ENCODE assay signal across 14 cellular contexts in genomic region chr3:29513236-29513635, GRCh38.
DNase-seq lines count a peak whose midpoint lies in the region; ATAC-seq, FAIRE-seq and TF ChIP-seq lines count a peak whose summit lies in the region.
"Had no signal": no experiment of that assay in that cellular context is flagged by ENCODE, and none has a peak within 500 bp of the region (broad histone marks: within the 10 kb centered on the region; RNA-seq: fewer than 3 reads in every experiment).

No MANE protein-coding gene starts in this region.

- intact Hi-C loops in ascending aorta (cut with DNase I), result no loop called here

- no peaks in the 10 kb centered on the region for H3K79me2 ChIP-seq in keratinocyte (ENCODE audit: control insufficient read depth, insufficient read depth, low read length)

- no peak overlapping the region for H3K9ac ChIP-seq in keratinocyte (ENCODE audit: control insufficient read depth, extremely low read depth, insufficient read depth, low read length)

- H3K9me1 ChIP-seq in keratinocyte (ENCODE audit: control insufficient read depth, extremely low read depth, insufficient read depth, low read length), result peaks cover 2% of the 10 kb centered on the region

- no peaks in the 10 kb centered on the region for H3K27me3 ChIP-seq in ascending aorta
- no peaks in the 10 kb centered on the region for H3K27me3 ChIP-seq in keratinocyte (ENCODE audit: control insufficient read depth, extremely low read depth, insufficient read depth, low read length)
- H3K27me3 ChIP-seq in thoracic aorta (replicated peaks; ENCODE audit: insufficient read depth), result no peaks in the 10 kb centered on the region

- FAIRE-seq in keratinocyte (lab: Jason Lieb, UNC), result no peak
- no peak for FAIRE-seq in GM19239 (lab: Jason Lieb, UNC)
- FAIRE-seq: GM18507 had no signal

- H4K20me1 ChIP-seq in keratinocyte (ENCODE audit: control insufficient read depth, extremely low read depth, insufficient read depth, low read length), result no peaks in the 10 kb centered on the region

- H3K27ac ChIP-seq in ascending aorta (peak overlapping the region; percentile 34 to 54), keratinocyte (ENCODE audit: control insufficient read depth, insufficient read depth, low read length) (no peak overlapping the region), thoracic aorta (peak overlapping the region in 1 of 2 donors; percentile 40)
- H3K27ac ChIP-seq: WERI-Rb-1 had no signal

- no peak overlapping the region for H3K4me2 ChIP-seq in keratinocyte (ENCODE audit: control insufficient read depth, extremely low read depth, insufficient read depth, low read depth, low read length)

- DNase-seq in M059J (ENCODE audit: low read depth) (peak; percentile 58), ascending aorta (ENCODE audit: low spot score in 2 of 2) (no peak), keratinocyte (ENCODE audit: low read depth, low spot score) (no peak), thoracic aorta (ENCODE audit: low spot score) (no peak), H4 (ENCODE audit: low spot score) (no peak), GM19239 (ENCODE audit: insufficient read length, low spot score) (no peak)
- DNase-seq: activated T-cell treated with anti-CD3 and anti-CD28 coated beads, Interleukin-2, amount 50 U/mL, for 4 hours; DMS 273 treated with DMSO at 0.1 percent for 48 hours; WERI-Rb-1 had no signal

- no peak for ATAC-seq in thoracic aorta (ENCODE audit: insufficient number of reproducible peaks, low FRiP score, low read depth)
- no peak for ATAC-seq in GM19023 (IDR thresholded peaks at IDR 0.05; ENCODE audit: unreplicated experiment)
- ATAC-seq in GM21390 (IDR thresholded peaks at IDR 0.05; ENCODE audit: unreplicated experiment), result no peak
- ATAC-seq: activated T-cell treated with anti-CD3 and anti-CD28 coated beads, Interleukin-2, amount 50 U/mL, for 4 hours had no signal

- no peaks in the 10 kb centered on the region for H3K9me3 ChIP-seq in ascending aorta
- no peaks in the 10 kb centered on the region for H3K9me3 ChIP-seq in keratinocyte (ENCODE audit: control insufficient read depth, low read depth, low read length)
- no peaks in the 10 kb centered on the region for H3K9me3 ChIP-seq in thoracic aorta

- no peaks in the 10 kb centered on the region for H3K36me3 ChIP-seq in ascending aorta
- H3K36me3 ChIP-seq in keratinocyte (ENCODE audit: control insufficient read depth in 2 of 2, extremely low read depth in 1 of 2, insufficient read depth in 2 of 2, low read length in 2 of 2), result no peaks in the 10 kb centered on the region
- no peaks in the 10 kb centered on the region for H3K36me3 ChIP-seq in thoracic aorta
- H3K36me3 ChIP-seq: WERI-Rb-1 had no signal

- TF ChIP-seq CTCF in ascending aorta (IDR thresholded peaks at IDR 0.05) (no peak), keratinocyte (optimal IDR thresholded peaks at IDR 0.05 in 1 of 3, IDR thresholded peaks at IDR 0.05 in 1 of 3, conservative IDR thresholded peaks at IDR 0.05 in 1 of 3; ENCODE audit: extremely low read depth in 1 of 3, insufficient read depth in 2 of 3, low read length in 3 of 3) (no peak), thoracic aorta (IDR thresholded peaks at IDR 0.05) (no peak)

- peaks cover 13 to 30% of the 10 kb centered on the region in 2 donors for H3K4me1 ChIP-seq in ascending aorta
- H3K4me1 ChIP-seq in keratinocyte (ENCODE audit: control insufficient read depth, extremely low read depth, insufficient read depth, low read length), result peaks cover 13% of the 10 kb centered on the region
- peaks cover 32 to 49% of the 10 kb centered on the region in 2 donors for H3K4me1 ChIP-seq in thoracic aorta (ENCODE audit: control insufficient read depth in 1 of 2, low read depth in 2 of 2)

- dilution Hi-C loops in keratinocyte (cut with MboI; ENCODE audit: extremely low pct_ligation_motif_present, low sequenced_read_pairs), result no loop called here

- H2AFZ ChIP-seq in keratinocyte (ENCODE audit: control insufficient read depth, low read length), result peak overlapping the region; percentile 19

- H3K4me3 ChIP-seq in ascending aorta, result peak overlapping the region; percentile 9 to 44
- H3K4me3 ChIP-seq in keratinocyte (ENCODE audit: control insufficient read depth in 2 of 3, extremely low read depth in 1 of 3, insufficient read depth in 2 of 3, low read depth in 1 of 3, low read length in 3 of 3), result no peak overlapping the region
- peak overlapping the region; percentile 61 for H3K4me3 ChIP-seq in thoracic aorta
- H3K4me3 ChIP-seq: lung, skin epidermis had no signal

Comparison
In these comparisons a context has a peak if more than half of its experiments do, and no peak if none do; other contexts are left out.
1. H3K4me3 ChIP-seq: peak in ascending aorta (2 of 2) and thoracic aorta (single experiment); none in keratinocyte (0 of 3).